ENCODE assay signal across 26 cellular contexts in genomic region chr4:174590336-174590735, GRCh38.
"Had no signal": no experiment of that assay in that cellular context is flagged by ENCODE, and none has a peak within 500 bp of the region (broad histone marks: within the 10 kb centered on the region; RNA-seq: fewer than 3 reads in every experiment).

No MANE protein-coding gene starts in this region.

- H3K9me3 ChIP-seq: body of pancreas, esophagus squamous epithelium had no signal

- H3K27me3 Mint-ChIP-seq: activated naive CD8-positive, alpha-beta T cell; activated T-helper 17 cell treated with anti-CD3 and anti-CD28 coated beads, Interleukin-2, amount 50 U/mL, for 72 hours; effector memory CD8-positive, alpha-beta T cell had no signal

- ATAC-seq: activated T-cell treated with anti-CD3 and anti-CD28 coated beads, Interleukin-2, amount 50 U/mL, for 4 hours; activated T-helper 17 cell treated with anti-CD3 and anti-CD28 coated beads, Interleukin-2, amount 50 U/mL, for 72 hours; body of pancreas; effector memory CD8-positive, alpha-beta T cell had no signal

- H3K4me3 Mint-ChIP-seq: activated CD4-positive, alpha-beta memory T cell treated with anti-CD3 and anti-CD28 coated beads, Interleukin-2, amount 10 ng/mL, durations not matched to agents 7 days and 5 days; activated CD4-positive, alpha-beta T cell treated with anti-CD3 and anti-CD28 coated beads, Interleukin-2, amount 10 ng/mL, durations not matched to agents 7 days and 5 days; activated naive CD8-positive, alpha-beta T cell; activated T-cell treated with anti-CD3 and anti-CD28 coated beads, Interleukin-2, amount 50 U/mL, for 4 hours had no signal

- H3K27ac Mint-ChIP-seq: activated naive CD8-positive, alpha-beta T cell; activated T-helper 17 cell treated with anti-CD3 and anti-CD28 coated beads, Interleukin-2, amount 50 U/mL, for 72 hours had no signal

- H3K36me3 ChIP-seq: esophagus squamous epithelium had no signal

- H3K36me3 Mint-ChIP-seq: activated naive CD8-positive, alpha-beta T cell had no signal

- H3K27me3 ChIP-seq: body of pancreas, esophagus squamous epithelium had no signal

- DNase-seq: activated CD4-positive, alpha-beta memory T cell treated with anti-CD3 and anti-CD28 coated beads, Interleukin-2, amount 10 ng/mL, durations not matched to agents 7 days and 5 days; activated CD4-positive, alpha-beta T cell treated with anti-CD3 and anti-CD28 coated beads for 1 hour; activated CD4-positive, alpha-beta T cell treated with anti-CD3 and anti-CD28 coated beads for 4 hours; activated CD4-positive, alpha-beta T cell treated with anti-CD3 and anti-CD28 coated beads, Interleukin-2, amount 10 ng/mL, durations not matched to agents 7 days and 5 days; activated CD4-positive, alpha-beta T cell treated with anti-CD3 and anti-CD28 coated beads, Interleukin-2, amount 50 U/mL, for 4 hours; activated CD8-positive, alpha-beta memory T cell treated with anti-CD3 and anti-CD28 coated beads for 24 hours; activated effector memory CD4-positive, alpha-beta T cell treated with Interleukin-2 at 50 U/mL for 16 hours; activated gamma-delta T cell treated with Interleukin-2 at 50 U/mL for 16 hours; activated naive CD4-positive, alpha-beta T cell treated with anti-CD3 and anti-CD28 coated beads, Interleukin-2, amount 50 U/mL, for 16 hours; activated naive CD4-positive, alpha-beta T cell treated with Interleukin-2 at 50 U/mL for 16 hours; activated T-cell treated with anti-CD3 and anti-CD28 coated beads, Interleukin-2, amount 50 U/mL, for 4 hours; amniotic stem cell; anterior cingulate cortex; body of pancreas; caudate nucleus; cortex of kidney; dermis blood vessel endothelial cell; effector CD4-positive, alpha-beta T cell; effector memory CD8-positive, alpha-beta T cell; esophagus squamous epithelium; head of caudate nucleus; T-helper 1 cell; T-helper 2 cell had no signal

- H3K4me3 ChIP-seq: body of pancreas, esophagus squamous epithelium had no signal

- H3K27ac ChIP-seq: body of pancreas, epithelial cell of prostate, esophagus squamous epithelium had no signal

- H3K4me1 ChIP-seq: body of pancreas, esophagus squamous epithelium had no signal

- H3K9me3 Mint-ChIP-seq: activated T-helper 17 cell treated with anti-CD3 and anti-CD28 coated beads, Interleukin-2, amount 50 U/mL, for 72 hours had no signal
